21 cellular contexts compared by ENCODE assay signal in the genomic region with DNA sequence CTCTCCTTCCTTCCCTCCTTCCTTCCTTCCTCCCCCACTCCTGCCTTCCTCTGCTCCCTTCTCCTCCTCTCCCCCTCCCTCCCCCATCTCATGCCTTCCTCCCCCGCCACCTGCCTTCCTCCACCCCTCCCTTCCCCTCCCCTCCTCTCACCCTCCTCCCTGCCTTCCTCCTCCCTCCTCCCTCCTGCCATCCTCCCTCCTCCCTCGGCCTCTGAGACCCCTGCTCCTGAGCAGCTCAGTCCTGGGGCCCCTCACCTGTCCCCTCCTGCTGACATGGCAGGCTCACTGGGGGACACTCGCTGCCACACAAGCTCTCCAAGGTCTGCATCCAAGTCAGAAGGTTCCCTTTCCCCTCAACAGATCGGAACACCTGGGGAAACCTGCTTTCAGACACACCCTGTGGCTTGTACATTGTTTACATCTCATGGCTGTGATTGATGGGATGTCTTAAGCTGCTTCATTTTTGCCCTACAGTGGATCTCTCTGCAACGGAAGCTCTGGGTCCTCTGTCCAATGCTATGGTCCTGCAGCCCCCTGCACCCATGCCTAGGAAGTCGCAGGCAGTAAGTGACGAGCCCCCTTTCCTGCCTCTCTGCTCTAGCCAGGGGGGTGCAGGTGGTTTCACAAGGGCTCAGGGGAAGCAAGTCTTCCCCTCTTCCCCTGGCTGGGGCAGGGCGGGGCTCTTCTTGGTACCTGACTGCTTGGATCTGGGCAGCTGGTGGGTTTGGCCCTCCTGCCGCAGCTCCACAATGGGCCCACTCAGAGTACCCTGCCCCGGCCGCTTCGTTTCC. TPM values are rescaled to one million over a fixed set of nuclear protein-coding genes. Genes with fewer than 3 reads are reported as not detected.
DNase-seq lines count a peak whose midpoint lies in the region; ATAC-seq and TF ChIP-seq lines count a peak whose summit lies in the region.
"Had no signal": no experiment of that assay in that cellular context is flagged by ENCODE, and none has a peak within 500 bp of the region (broad histone marks: within the 10 kb centered on the region; RNA-seq: fewer than 3 reads in every experiment).

No MANE protein-coding gene starts in this region.

- H3K27me3 Mint-ChIP-seq in stimulated activated naive CD8-positive, alpha-beta T cell treated with anti-CD3 and anti-CD28 coated beads, Interleukin-15, amount 100 ng/mL, for 72 hours = peaks cover 8% of the 10 kb centered on the region
- H3K27me3 Mint-ChIP-seq in progenitor cell of endocrine pancreas = no peaks in the 10 kb centered on the region
- H3K27me3 Mint-ChIP-seq in CD4-positive, alpha-beta T cell = no peaks in the 10 kb centered on the region

- H3K36me3 Mint-ChIP-seq in progenitor cell of endocrine pancreas (ENCODE audit: insufficient read depth) = peaks cover 17% of the 10 kb centered on the region
- peaks cover 5% of the 10 kb centered on the region for H3K36me3 Mint-ChIP-seq in CD4-positive, alpha-beta T cell (ENCODE audit: low read depth)

- in situ Hi-C loops in HAP-1 (cut with MboI; ENCODE audit: low sequenced_read_pairs) = no loop called here

- H3K27ac Mint-ChIP-seq in stimulated activated naive CD8-positive, alpha-beta T cell treated with anti-CD3 and anti-CD28 coated beads, Interleukin-15, amount 100 ng/mL, for 72 hours = peak overlapping the region; percentile 73 to 79
- peak overlapping the region; percentile 92 for H3K27ac Mint-ChIP-seq in progenitor cell of endocrine pancreas
- no peak overlapping the region for H3K27ac Mint-ChIP-seq in CD4-positive, alpha-beta T cell
- H3K27ac Mint-ChIP-seq: activated T-helper 1 cell treated with anti-CD3 and anti-CD28 coated beads, Interleukin-12 subunit alpha, Interleukin-12 subunit beta, Interleukin-2, Interleukin-4 antibody, amounts not matched to agents 30 ng/mL and 10 ng/mL and 1 ng/mL, durations not matched to agents 14 hours and 24 hours and 36 hours had no signal

- no peaks in the 10 kb centered on the region for H3K9me3 ChIP-seq in HAP-1
- H3K9me3 ChIP-seq in CD4-positive, alpha-beta T cell (ENCODE audit: control insufficient read depth, low read length) = no peaks in the 10 kb centered on the region
- H3K9me3 ChIP-seq: MG63, ovary, Peyer's patch, suprapubic skin had no signal

- H3K36me3 ChIP-seq in HAP-1 (replicated peaks) = peaks cover 9% of the 10 kb centered on the region
- H3K36me3 ChIP-seq: cardiac muscle cell, ovary had no signal

- no peak for TF ChIP-seq CTCF in epithelial cell of esophagus (IDR thresholded peaks at IDR 0.05; ENCODE audit: insufficient read depth, low read depth, low read length, missing control alignments)
- no peak for TF ChIP-seq CTCF in progenitor cell of endocrine pancreas (IDR thresholded peaks at IDR 0.05; ENCODE audit: unreplicated experiment)
- no peak for TF ChIP-seq CTCF in CD4-positive, alpha-beta T cell (IDR thresholded peaks at IDR 0.05)

- intact Hi-C loops in CD4-positive, alpha-beta T cell (cut with DNase I, micrococcal nuclease) = no loop called here

- CTCF ChIA-PET in CD4-positive, alpha-beta T cell (lab: Charles Lee) = no interaction called here

- no peaks in the 10 kb centered on the region for H3K9me3 Mint-ChIP-seq in stimulated activated naive CD8-positive, alpha-beta T cell treated with anti-CD3 and anti-CD28 coated beads, Interleukin-15, amount 100 ng/mL, for 72 hours
- no peaks in the 10 kb centered on the region for H3K9me3 Mint-ChIP-seq in progenitor cell of endocrine pancreas (ENCODE audit: low read depth)
- no peaks in the 10 kb centered on the region for H3K9me3 Mint-ChIP-seq in CD4-positive, alpha-beta T cell
- H3K9me3 Mint-ChIP-seq: activated T-helper 1 cell treated with anti-CD3 and anti-CD28 coated beads, Interleukin-12 subunit alpha, Interleukin-12 subunit beta, Interleukin-2, Interleukin-4 antibody, amounts not matched to agents 30 ng/mL and 10 ng/mL and 1 ng/mL, durations not matched to agents 14 hours and 24 hours and 36 hours had no signal

- ATAC-seq in stimulated activated naive CD8-positive, alpha-beta T cell treated with anti-CD3 and anti-CD28 coated beads, Interleukin-15, amount 100 ng/mL, for 72 hours = no peak
- no peak for ATAC-seq in stimulated activated naive CD8-positive, alpha-beta T cell treated with anti-CD3 and anti-CD28 coated beads, Interleukin-15, Interleukin-2, amounts not matched to agents 100 U/mL and 50 U/mL, for 24 hours
- ATAC-seq in CD4-positive, alpha-beta T cell (ENCODE audit: poor library complexity) = no peak
- ATAC-seq: activated CD4-positive, CD25-positive, alpha-beta regulatory T cell treated with anti-CD3 and anti-CD28 coated beads, Interleukin-2, amount 50 U/mL, for 24 hours had no signal

- H3K4me1 Mint-ChIP-seq in stimulated activated naive CD8-positive, alpha-beta T cell treated with anti-CD3 and anti-CD28 coated beads, Interleukin-15, amount 100 ng/mL, for 72 hours = no peaks in the 10 kb centered on the region
- peaks cover 4% of the 10 kb centered on the region for H3K4me1 Mint-ChIP-seq in progenitor cell of endocrine pancreas (ENCODE audit: low read depth)
- H3K4me1 Mint-ChIP-seq in CD4-positive, alpha-beta T cell (ENCODE audit: low read depth) = peaks cover 4% of the 10 kb centered on the region
- H3K4me1 Mint-ChIP-seq: CD14-positive monocyte had no signal

- H3K27me3 ChIP-seq in HAP-1 (ENCODE audit: low read depth) = no peaks in the 10 kb centered on the region
- H3K27me3 ChIP-seq in CD4-positive, alpha-beta T cell (ENCODE audit: control insufficient read depth, insufficient read depth, low read length) = no peaks in the 10 kb centered on the region
- H3K27me3 ChIP-seq: cardiac muscle cell, MG63, ovary, Peyer's patch, suprapubic skin had no signal

- no peak for DNase-seq in stimulated activated naive CD8-positive, alpha-beta T cell treated with anti-CD3 and anti-CD28 coated beads, Interleukin-15, amount 100 ng/mL, for 72 hours
- DNase-seq in stimulated activated naive CD8-positive, alpha-beta T cell treated with anti-CD3 and anti-CD28 coated beads, Interleukin-15, Interleukin-2, amounts not matched to agents 100 U/mL and 50 U/mL, for 24 hours = no peak
- DNase-seq in epithelial cell of esophagus (ENCODE audit: low read depth) (peak; percentile 29), progenitor cell of endocrine pancreas (ENCODE audit: low spot score, unreplicated experiment) (no peak), HAP-1 (ENCODE audit: low spot score in 2 of 2) (no peak), DMS79 (lab: John Stamatoyannopoulos, UW) (no peak), kidney tubule cell (ENCODE audit: low spot score) (no peak)
- DNase-seq in CD4-positive, alpha-beta T cell = no peak
- DNase-seq: left ventricle myocardium superior; MG63; NCI-H2029; NCI-H524 treated with DMSO at 0.1 percent for 48 hours; Peyer's patch; stimulated activated CD4-positive, alpha-beta T cell treated with anti-CD3 and anti-CD28 coated beads, Interleukin-2, amount 100 ng/mL, for 24 hours had no signal

- no peak overlapping the region for H3K4me3 Mint-ChIP-seq in stimulated activated naive CD8-positive, alpha-beta T cell treated with anti-CD3 and anti-CD28 coated beads, Interleukin-15, amount 100 ng/mL, for 72 hours
- H3K4me3 Mint-ChIP-seq in progenitor cell of endocrine pancreas (ENCODE audit: low read depth) = no peak overlapping the region
- H3K4me3 Mint-ChIP-seq in CD4-positive, alpha-beta T cell = no peak overlapping the region
- H3K4me3 Mint-ChIP-seq: activated T-helper 1 cell treated with anti-CD3 and anti-CD28 coated beads, Interleukin-12 subunit alpha, Interleukin-12 subunit beta, Interleukin-2, Interleukin-4 antibody, amounts not matched to agents 30 ng/mL and 10 ng/mL and 1 ng/mL, durations not matched to agents 14 hours and 24 hours and 36 hours; CD14-positive monocyte had no signal

- H3K4me1 ChIP-seq in HAP-1 = peaks cover 9% of the 10 kb centered on the region
- H3K4me1 ChIP-seq: Peyer's patch had no signal

- no peak overlapping the region for H3K4me3 ChIP-seq in epithelial cell of esophagus (ENCODE audit: low read length)
- H3K4me3 ChIP-seq in HAP-1 = no peak overlapping the region
- H3K4me3 ChIP-seq: cardiac muscle cell, MG63, ovary, Peyer's patch, SK-N-MC, suprapubic skin had no signal

- POLR2A ChIA-PET in CD4-positive, alpha-beta T cell (lab: Charles Lee) = no interaction called here

- H3K27ac ChIP-seq in CD4-positive, alpha-beta T cell (ENCODE audit: low read depth, low read length) = no peak overlapping the region
- H3K27ac ChIP-seq: cardiac muscle cell, ovary, SK-N-MC had no signal

RNA-seq across cellular contexts. Expression of a gene that starts 22.9 kb away (rescaled TPM):
- 40.7 and 41.8 TPM in 2 replicates for total RNA-seq in progenitor cell of endocrine pancreas
- 10 to 100 TPM; 24.4 to 25.0 TPM for total RNA-seq in CD4-positive, alpha-beta T cell

RNA-seq across cellular contexts. Expression of a gene that starts 23.0 kb away (rescaled TPM):
- 60.3 and 60.4 TPM in 2 replicates for total RNA-seq in progenitor cell of endocrine pancreas
- total RNA-seq in CD4-positive, alpha-beta T cell = 10 to 100 TPM; 13.2 to 13.8 TPM
